7 cellular contexts compared by ENCODE assay signal in genomic region chr15:44102675-44103254, GRCh38.
A peak's percentile ranks its signal among the peaks of the same experiment; 100 is the strongest.
DNase-seq lines count a peak whose midpoint lies in the region.

No MANE protein-coding gene starts in this region.

- DNase-seq in HT-29 (ENCODE audit: low spot score) (peak; percentile 82), amygdala (lab: John Stamatoyannopoulos, UW) (peak in 48 of 56 donors; percentile 2 to 92 (median 48)), hepatic stellate cell (ENCODE audit: low spot score) (peak; percentile 67), substantia nigra (lab: John Stamatoyannopoulos, UW) (peak in 42 of 49 donors; percentile 9 to 85 (median 50)), cortex of kidney (lab: John Stamatoyannopoulos, UW) (no peak)
- DNase-seq in central memory CD4-positive, alpha-beta T cell = no peak
- DNase-seq in activated CD4-positive, alpha-beta T cell treated with anti-CD3 and anti-CD28 coated beads, Interleukin-2, amount 50 U/mL, for 1 hour = no peak

- peak overlapping the region; percentile 78 for H3K27ac ChIP-seq in substantia nigra (ENCODE audit: low read depth, low read length, poor library complexity, severe bottlenecking)

Comparison
In these comparisons a context has a peak if more than half of its experiments do, and no peak if none do; other contexts are left out.
1. DNase-seq: peak in HT-29 (single experiment), amygdala (48 of 56), hepatic stellate cell (single experiment) and substantia nigra (42 of 49); none in cortex of kidney (single experiment), central memory CD4-positive, alpha-beta T cell (single experiment) and activated CD4-positive, alpha-beta T cell treated with anti-CD3 and anti-CD28 coated beads, Interleukin-2, amount 50 U/mL, for 1 hour (single experiment).